Comparison of ENCODE assay signal across 16 cellular contexts in genomic region chr15:86615816-86616215, GRCh38.
"Had no signal": no experiment of that assay in that cellular context is flagged by ENCODE, and none has a peak within 500 bp of the region (broad histone marks: within the 10 kb centered on the region; RNA-seq: fewer than 3 reads in every experiment).

No MANE protein-coding gene starts in this region.

- H3K4me3 Mint-ChIP-seq: activated CD4-positive, alpha-beta T cell treated with anti-CD3 and anti-CD28 coated beads for 36 hours; stimulated activated naive CD8-positive, alpha-beta T cell treated with anti-CD3 and anti-CD28 coated beads, Interleukin-15, Interleukin-2, amounts not matched to agents 100 ng/mL and 50 ng/mL, for 24 hours had no signal

- ATAC-seq: activated CD4-positive, alpha-beta T cell treated with anti-CD3 and anti-CD28 coated beads for 36 hours; activated naive CD4-positive, alpha-beta T cell treated with anti-CD3 and anti-CD28 coated beads, Interleukin-2, amount 50 U/mL, for 72 hours; esophagus mucosa had no signal

- H3K27ac ChIP-seq: breast epithelium, dorsolateral prefrontal cortex, parathyroid adenoma, testis, VCaP had no signal

- H3K27me3 ChIP-seq: breast epithelium, dorsolateral prefrontal cortex, testis had no signal

- H3K9me3 ChIP-seq: breast epithelium, testis had no signal

- H3K36me3 ChIP-seq: breast epithelium had no signal

- H3K4me1 ChIP-seq: breast epithelium, parathyroid adenoma, testis had no signal

- DNase-seq: activated CD4-positive, alpha-beta T cell treated with anti-CD3 and anti-CD28 coated beads for 36 hours; aorta; dorsolateral prefrontal cortex; hippocampal formation; kidney glomerular epithelial cell; mesendoderm; stimulated activated CD4-positive, alpha-beta T cell treated with anti-CD3 and anti-CD28 coated beads, Interleukin-4, amount 100 ng/mL, for 1 hour; stimulated activated CD8-positive, alpha-beta memory T cell treated with anti-CD3 and anti-CD28 coated beads, Interleukin-4, amount 100 ng/mL, for 48 hours; T-helper 9 cell; testis had no signal

- H3K27me3 Mint-ChIP-seq: activated CD4-positive, alpha-beta T cell treated with anti-CD3 and anti-CD28 coated beads for 36 hours; stimulated activated naive CD8-positive, alpha-beta T cell treated with anti-CD3 and anti-CD28 coated beads, Interleukin-15, Interleukin-2, amounts not matched to agents 100 ng/mL and 50 ng/mL, for 24 hours had no signal

- H3K27ac Mint-ChIP-seq: activated CD4-positive, alpha-beta T cell treated with anti-CD3 and anti-CD28 coated beads for 36 hours had no signal

- H3K9me3 Mint-ChIP-seq: stimulated activated naive CD8-positive, alpha-beta T cell treated with anti-CD3 and anti-CD28 coated beads, Interleukin-15, Interleukin-2, amounts not matched to agents 100 ng/mL and 50 ng/mL, for 24 hours had no signal

- H3K4me3 ChIP-seq: breast epithelium, dorsolateral prefrontal cortex, testis had no signal
